In the genomic region with DNA sequence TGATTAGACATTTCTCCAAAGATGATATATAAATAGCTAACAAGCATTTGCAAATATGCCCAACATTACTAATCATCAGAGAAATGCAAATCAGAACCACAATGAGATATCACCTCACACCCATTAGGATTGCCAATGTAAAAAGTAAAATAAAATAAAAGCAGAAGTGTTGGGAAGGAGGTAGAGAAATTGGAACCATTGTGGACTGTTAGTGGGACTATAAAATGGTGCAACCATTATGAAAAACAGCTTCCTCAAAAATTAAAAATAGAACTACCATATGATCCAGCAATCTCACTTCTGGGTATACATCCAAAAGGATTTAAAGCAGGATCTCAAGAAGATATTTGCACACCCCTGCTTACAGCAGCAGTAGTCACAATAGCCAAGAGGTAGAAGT, we compare ENCODE assay signal across 22 cellular contexts.
"Had no signal": no experiment of that assay in that cellular context is flagged by ENCODE, and none has a peak within 500 bp of the region (broad histone marks: within the 10 kb centered on the region; RNA-seq: fewer than 3 reads in every experiment).

No MANE protein-coding gene starts in this region.

- ATAC-seq: esophagus mucosa; gastrocnemius medialis; left ventricle myocardium superior; lower lobe of right lung; naive thymus-derived CD8-positive, alpha-beta T cell; psoas muscle; right cardiac atrium; stimulated activated memory B cell treated with anti-CD40 and anti-IgM and Interleukin-4, amounts not matched to agents 10 μg/mL and 1 μg/mL and 100 μg/mL, for 72 hours; stimulated activated naive CD8-positive, alpha-beta T cell treated with anti-CD3 and anti-CD28 coated beads, Interleukin-15, Interleukin-2, amounts not matched to agents 100 U/mL and 50 U/mL, for 24 hours had no signal

- FAIRE-seq: keratinocyte had no signal

- H3K4me1 ChIP-seq: gastrocnemius medialis, lower lobe of right lung, psoas muscle, spleen, testis, tibial artery had no signal

- H3K27ac ChIP-seq: epithelial cell of prostate, gastrocnemius medialis, lower lobe of right lung, psoas muscle, skin epidermis, spleen, testis, tibial artery had no signal

- H3K4me3 ChIP-seq: gastrocnemius medialis, lower lobe of right lung, psoas muscle, skin epidermis, spleen, testis, tibial artery had no signal

- H3K27me3 ChIP-seq: gastrocnemius medialis, spleen, testis, tibial artery had no signal

- H3K9me3 ChIP-seq: gastrocnemius medialis, psoas muscle had no signal

- H3K36me3 ChIP-seq: gastrocnemius medialis, lower lobe of right lung, spleen, tibial artery had no signal

- DNase-seq: effector CD8-positive, alpha-beta T cell; endodermal cell; gastrocnemius medialis; head of caudate nucleus; left ventricle myocardium superior; lower lobe of right lung; naive thymus-derived CD8-positive, alpha-beta T cell; nephron progenitor cell; nucleus accumbens; psoas muscle; right cardiac atrium; spleen; stimulated activated CD4-positive, alpha-beta T cell treated with anti-CD3 and anti-CD28 coated beads, Interleukin-4, amount 100 ng/mL, for 4 hours; stimulated activated naive CD8-positive, alpha-beta T cell treated with anti-CD3 and anti-CD28 coated beads, Interleukin-15, Interleukin-2, amounts not matched to agents 100 U/mL and 50 U/mL, for 24 hours; substantia nigra; testis; tibial artery had no signal
